Comparison of ENCODE assay signal across 8 cellular contexts in genomic region chrX:70444326-70445196, GRCh38. TPM values are rescaled to one million over a fixed set of nuclear protein-coding genes. Genes with fewer than 3 reads are reported as not detected.
DNase-seq lines count a peak whose midpoint lies in the region; ATAC-seq and TF ChIP-seq lines count a peak whose summit lies in the region.

Gene DLG3, plus strand, starts transcription at chrX:70444835. Its CDS starts 367 bp downstream, at chrX:70445202.

- no peaks in the 10 kb centered on the region for H3K36me3 Mint-ChIP-seq in activated CD4-positive, alpha-beta T cell treated with anti-CD3 and anti-CD28 coated beads, Interleukin-2, amount 10 ng/mL, durations not matched to agents 7 days and 5 days (ENCODE audit: low read depth)

- H3K4me3 ChIP-seq in mammary epithelial cell (replicated peaks in 1 of 3; ENCODE audit: insufficient read depth in 1 of 3, low read depth in 2 of 3, low read length in 3 of 3) = peak within 1 kb of the TSS in 2 of 3 experiments; percentile 5 to 14
- no peak within 1 kb of the TSS for H3K4me3 ChIP-seq in kidney epithelial cell (ENCODE audit: low read depth, low read length)
- peak within 1 kb of the TSS; percentile 18 for H3K4me3 ChIP-seq in suprapubic skin

- H3K27ac Mint-ChIP-seq in activated CD4-positive, alpha-beta T cell treated with anti-CD3 and anti-CD28 coated beads, Interleukin-2, amount 10 ng/mL, durations not matched to agents 7 days and 5 days = no peak within 1 kb of the TSS

- no peaks in the 10 kb centered on the region for H3K4me1 ChIP-seq in mammary epithelial cell (ENCODE audit: insufficient read depth, low read length)
- peaks cover 5% of the 10 kb centered on the region for H3K4me1 ChIP-seq in suprapubic skin

- no peak within 1 kb of the TSS for H3K27ac ChIP-seq in mammary epithelial cell (ENCODE audit: insufficient read depth, low read depth, low read length)
- H3K27ac ChIP-seq in suprapubic skin = no peak within 1 kb of the TSS

- no peak for TF ChIP-seq EP300 in suprapubic skin (IDR thresholded peaks at IDR 0.05)

- no peak within 1 kb of the TSS for H3K4me3 Mint-ChIP-seq in activated CD4-positive, alpha-beta T cell treated with anti-CD3 and anti-CD28 coated beads, Interleukin-2, amount 10 ng/mL, durations not matched to agents 7 days and 5 days

- peaks cover 50% of the 10 kb centered on the region for H3K27me3 Mint-ChIP-seq in activated CD4-positive, alpha-beta T cell treated with anti-CD3 and anti-CD28 coated beads, Interleukin-2, amount 10 ng/mL, durations not matched to agents 7 days and 5 days

- intact Hi-C loops in mammary epithelial cell (cut with micrococcal nuclease) = no loop called here

- dilution Hi-C loops in mammary epithelial cell (cut with HindIII; ENCODE audit: low sequenced_read_pairs) = no loop called here

- peaks cover 2% of the 10 kb centered on the region for H3K4me1 Mint-ChIP-seq in activated CD4-positive, alpha-beta T cell treated with anti-CD3 and anti-CD28 coated beads, Interleukin-2, amount 10 ng/mL, durations not matched to agents 7 days and 5 days

- POLR2A ChIA-PET in activated CD4-positive, alpha-beta T cell treated with anti-CD3 and anti-CD28 coated beads, Interleukin-2, amount 10 ng/mL, durations not matched to agents 7 days and 5 days (lab: Charles Lee) = no interaction called here

- H3K36me3 ChIP-seq in mammary epithelial cell (ENCODE audit: insufficient read depth, low read length) = no peaks in the 10 kb centered on the region
- no peaks in the 10 kb centered on the region for H3K36me3 ChIP-seq in kidney epithelial cell (ENCODE audit: control insufficient read depth, insufficient read depth, low read length)
- no peaks in the 10 kb centered on the region for H3K36me3 ChIP-seq in suprapubic skin

- H3K27me3 ChIP-seq in mammary epithelial cell (ENCODE audit: insufficient read depth, low read length) (peaks cover 11% of the 10 kb centered on the region), kidney epithelial cell (ENCODE audit: control insufficient read depth, insufficient read depth, low read length) (peaks cover 28% of the 10 kb centered on the region), suprapubic skin (peaks cover 20% of the 10 kb centered on the region)

- CTCF ChIA-PET in activated CD4-positive, alpha-beta T cell treated with anti-CD3 and anti-CD28 coated beads, Interleukin-2, amount 10 ng/mL, durations not matched to agents 7 days and 5 days (lab: Charles Lee) = interaction anchor here (0.5 to 3.3 kb wide), 3 partner anchors 9 to 64 kb away, joined by 3 to 16 read pairs (median 3); no protein-coding TSS in a partner anchor
- CTCF ChIA-PET in mammary epithelial cell (lab: Charles Lee; ENCODE audit: low non-redundant PET) = no interaction called here

- peak within 1 kb of the TSS; percentile 65 for H3K4me2 ChIP-seq in mammary epithelial cell (ENCODE audit: insufficient read depth, low read depth, low read length)

- H3K9ac ChIP-seq in mammary epithelial cell (ENCODE audit: insufficient read depth, low read length) = no peak within 1 kb of the TSS

- H2AFZ ChIP-seq in mammary epithelial cell (ENCODE audit: low read depth, low read length) = no peak within 1 kb of the TSS

- TF ChIP-seq POLR2A in suprapubic skin (IDR thresholded peaks at IDR 0.05) = no peak

- 31% methylated on average over 3 of the region's 55 CpGs for WGBS in mammary epithelial cell (ENCODE audit: low coverage, missing lambda C conversion rate)
- WGBS in suprapubic skin = 43% methylated on average over 15 of the region's 55 CpGs

- BruUV-seq in mammary epithelial cell (replicated peaks; lab: Mats Ljungman, UMichigan) = no TSS peak

- no peak for ATAC-seq in GM18909 (IDR thresholded peaks at IDR 0.05; ENCODE audit: poor library complexity, unreplicated experiment)

- in situ Hi-C loops in mammary epithelial cell (cut with MboI; ENCODE audit: low sequenced_read_pairs in 2 of 2) = no loop called here

- no peaks in the 10 kb centered on the region for H3K79me2 ChIP-seq in mammary epithelial cell (ENCODE audit: insufficient read depth, low read length)

- no peaks in the 10 kb centered on the region for H3K9me3 Mint-ChIP-seq in activated CD4-positive, alpha-beta T cell treated with anti-CD3 and anti-CD28 coated beads, Interleukin-2, amount 10 ng/mL, durations not matched to agents 7 days and 5 days

- H3K9me3 ChIP-seq in mammary epithelial cell (replicated peaks; ENCODE audit: insufficient read depth, low read length) (no peaks in the 10 kb centered on the region), suprapubic skin (no peaks in the 10 kb centered on the region)

- TF ChIP-seq CTCF in mammary epithelial cell (conservative IDR thresholded peaks at IDR 0.05 in 1 of 2, IDR thresholded peaks at IDR 0.05 in 1 of 2; ENCODE audit: extremely low read depth in 1 of 2, insufficient read depth in 1 of 2, low read depth in 1 of 2, low read length in 2 of 2) (no peak), kidney epithelial cell (IDR thresholded peaks at IDR 0.05; ENCODE audit: insufficient read depth, low read length, poor library complexity, severe bottlenecking) (no peak), suprapubic skin (IDR thresholded peaks at IDR 0.05) (no peak)

- DNase-seq in activated CD4-positive, alpha-beta T cell treated with anti-CD3 and anti-CD28 coated beads, Interleukin-2, amount 10 ng/mL, durations not matched to agents 7 days and 5 days = no peak
- no peak for DNase-seq in activated CD4-positive, alpha-beta T cell treated with anti-CD3 and anti-CD28 coated beads for 4 hours
- peak; percentile 30 for DNase-seq in NCI-H510A (lab: John Stamatoyannopoulos, UW)
- DNase-seq in mammary epithelial cell = peak; percentile 32
- no peak for DNase-seq in kidney epithelial cell (ENCODE audit: low read depth)
- DNase-seq in suprapubic skin (ENCODE audit: low spot score in 2 of 2) = no peak
- DNase-seq in DMS153 (lab: John Stamatoyannopoulos, UW) = no peak

- no peaks in the 10 kb centered on the region for H4K20me1 ChIP-seq in mammary epithelial cell (ENCODE audit: insufficient read depth, low read length)

RNA-seq across cellular contexts. Expression of gene DLG3, which starts in this region (rescaled TPM):
- 10 to 100 TPM; 19.9 to 20.1 TPM for total RNA-seq in activated CD4-positive, alpha-beta T cell treated with anti-CD3 and anti-CD28 coated beads, Interleukin-2, amount 10 ng/mL, durations not matched to agents 7 days and 5 days
- total RNA-seq in mammary epithelial cell (10 to 100 TPM; 12.3 to 18.2 TPM), kidney epithelial cell (35.5 and 37.6 TPM in 2 replicates), suprapubic skin (10 to 100 TPM; 12.8 to 42.1 (median 26.7) TPM)
- 11.1 TPM for polyA plus RNA-seq in mammary epithelial cell
- polyA minus RNA-seq in mammary epithelial cell = 7.8 TPM

Comparison
In these comparisons a context has a peak if more than half of its experiments do, and no peak if none do; other contexts are left out.
1. DNase-seq: peak in NCI-H510A (single experiment) and mammary epithelial cell (single experiment); none in activated CD4-positive, alpha-beta T cell treated with anti-CD3 and anti-CD28 coated beads, Interleukin-2, amount 10 ng/mL, durations not matched to agents 7 days and 5 days (single experiment), activated CD4-positive, alpha-beta T cell treated with anti-CD3 and anti-CD28 coated beads for 4 hours (0 of 2), kidney epithelial cell (single experiment), suprapubic skin (0 of 2) and DMS153 (single experiment).